1 cellular context compared by ENCODE assay signal in genomic region chr17:40707720-40708119, GRCh38.
A peak's percentile ranks its signal among the peaks of the same experiment; 100 is the strongest.
TF ChIP-seq lines count a peak whose summit lies in the region.

No MANE protein-coding gene starts in this region.

TF ChIP-seq in A549, 52 proteins besides CTCF, POLR2A, EP300 and RAD21:
- no peak for TF ChIP-seq FOSL2 (IDR thresholded peaks at IDR 0.05)
- TF ChIP-seq FOSL2 (CRISPR knock-in tag; IDR thresholded peaks at IDR 0.05), result 0 out of 2 replicates have a peak, but pooled peaks have one; percentile 6
- TF ChIP-seq CEBPB (IDR thresholded peaks at IDR 0.05), result peak; percentile 21 to 35; a peak in 1 of 4 replicates
- no peak for TF ChIP-seq MAZ (IDR thresholded peaks at IDR 0.05; ENCODE audit: borderline replicate concordance, low read depth, low read length)
